Comparison of ENCODE assay signal across 15 cellular contexts in the genomic region with DNA sequence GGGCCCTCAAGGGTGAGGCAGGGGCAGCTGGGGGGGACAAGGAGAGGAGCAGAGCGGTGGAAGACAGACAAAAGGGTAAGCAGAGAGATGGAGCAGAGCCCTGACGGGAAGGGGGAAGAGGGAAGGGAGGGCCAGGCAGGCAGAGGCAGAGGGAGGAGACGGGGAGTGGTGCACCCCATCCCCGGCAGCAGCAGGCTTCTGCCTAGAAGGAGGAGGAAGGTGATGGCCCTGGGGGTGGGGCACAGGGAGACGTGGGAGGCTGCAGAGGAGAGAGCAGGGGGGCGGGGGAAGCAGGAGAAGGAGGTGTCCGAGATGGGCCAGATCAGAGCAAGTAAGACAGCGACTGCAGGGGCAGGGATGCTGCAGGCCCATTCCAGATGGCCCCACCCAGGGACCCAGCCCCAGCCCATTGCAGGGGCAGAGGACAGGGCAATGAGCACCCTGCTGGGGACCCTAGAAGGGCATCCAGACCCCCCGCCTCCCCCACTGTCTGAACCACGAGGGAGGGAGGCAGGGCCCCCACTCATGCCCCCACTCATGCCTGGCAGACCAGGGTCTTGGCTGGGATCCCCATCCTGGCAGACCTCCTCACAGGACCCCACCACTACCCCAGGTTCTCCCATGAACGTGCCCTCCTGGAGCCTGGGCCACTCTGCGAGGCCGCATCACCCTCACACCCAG. TPM values are rescaled to one million over a fixed set of nuclear protein-coding genes. Genes with fewer than 3 reads are reported as not detected.
"Had no signal": no experiment of that assay in that cellular context is flagged by ENCODE, and none has a peak within 500 bp of the region (broad histone marks: within the 10 kb centered on the region; RNA-seq: fewer than 3 reads in every experiment).

No MANE protein-coding gene starts in this region.

- FAIRE-seq: bronchial epithelial cell, islet of Langerhans, small intestine had no signal

- H3K9me3 Mint-ChIP-seq: activated CD8-positive, alpha-beta T cell treated with anti-CD3 and anti-CD28 coated beads for 36 hours; activated naive CD8-positive, alpha-beta T cell treated with anti-CD3 and anti-CD28 coated beads, Interleukin-2, amount 10 ng/mL, durations not matched to agents 7 days and 5 days; stimulated activated effector memory CD8-positive, alpha-beta T cell treated with anti-CD3 and anti-CD28 coated beads, Interleukin-12 subunit alpha, Interleukin-12 subunit beta, amount 100 ng/mL, for 72 hours had no signal

- DNase-seq: activated CD4-positive, alpha-beta T cell treated with anti-CD3 and anti-CD28 coated beads for 4 hours; activated CD8-positive, alpha-beta memory T cell treated with anti-CD3 and anti-CD28 coated beads, Interleukin-2, amount 50 U/mL, for 48 hours; activated CD8-positive, alpha-beta T cell treated with anti-CD3 and anti-CD28 coated beads for 36 hours; activated naive CD8-positive, alpha-beta T cell treated with anti-CD3 and anti-CD28 coated beads, Interleukin-2, amount 10 ng/mL, durations not matched to agents 7 days and 5 days; foreskin fibroblast; left ventricle myocardium inferior; small intestine; T-helper 9 cell; tibial artery had no signal

- H3K27ac ChIP-seq: left ventricle myocardium inferior, neutrophil, tibial artery had no signal

- H3K4me3 Mint-ChIP-seq: activated CD8-positive, alpha-beta T cell treated with anti-CD3 and anti-CD28 coated beads for 36 hours; activated naive CD8-positive, alpha-beta T cell treated with anti-CD3 and anti-CD28 coated beads, Interleukin-2, amount 10 ng/mL, durations not matched to agents 7 days and 5 days had no signal

- H3K4me3 ChIP-seq: heart left ventricle, left ventricle myocardium inferior, tibial artery had no signal

- ATAC-seq: activated CD8-positive, alpha-beta T cell treated with anti-CD3 and anti-CD28 coated beads for 36 hours; heart left ventricle; stimulated activated effector memory CD8-positive, alpha-beta T cell treated with anti-CD3 and anti-CD28 coated beads, Interleukin-12 subunit alpha, Interleukin-12 subunit beta, amount 100 ng/mL, for 72 hours had no signal

- H3K9me3 ChIP-seq: esophagus muscularis mucosa, heart left ventricle, left ventricle myocardium inferior, neutrophil, tibial artery had no signal

- H3K36me3 ChIP-seq: esophagus muscularis mucosa, heart left ventricle, left ventricle myocardium inferior, neutrophil, tibial artery had no signal

- H3K27ac Mint-ChIP-seq: activated CD8-positive, alpha-beta T cell treated with anti-CD3 and anti-CD28 coated beads for 36 hours; activated naive CD8-positive, alpha-beta T cell treated with anti-CD3 and anti-CD28 coated beads, Interleukin-2, amount 10 ng/mL, durations not matched to agents 7 days and 5 days; stimulated activated effector memory CD8-positive, alpha-beta T cell treated with anti-CD3 and anti-CD28 coated beads, Interleukin-12 subunit alpha, Interleukin-12 subunit beta, amount 100 ng/mL, for 72 hours had no signal

- H3K36me3 Mint-ChIP-seq: activated naive CD8-positive, alpha-beta T cell treated with anti-CD3 and anti-CD28 coated beads, Interleukin-2, amount 10 ng/mL, durations not matched to agents 7 days and 5 days; stimulated activated effector memory CD8-positive, alpha-beta T cell treated with anti-CD3 and anti-CD28 coated beads, Interleukin-12 subunit alpha, Interleukin-12 subunit beta, amount 100 ng/mL, for 72 hours had no signal

RNA-seq across cellular contexts. Expression of a gene that starts 21.2 kb away (rescaled TPM):
- total RNA-seq: activated CD8-positive, alpha-beta T cell treated with anti-CD3 and anti-CD28 coated beads for 36 hours; activated naive CD8-positive, alpha-beta T cell treated with anti-CD3 and anti-CD28 coated beads, Interleukin-2, amount 10 ng/mL, durations not matched to agents 7 days and 5 days; bronchial epithelial cell had no signal
